ENCODE assay signal across 8 cellular contexts in the genomic region with DNA sequence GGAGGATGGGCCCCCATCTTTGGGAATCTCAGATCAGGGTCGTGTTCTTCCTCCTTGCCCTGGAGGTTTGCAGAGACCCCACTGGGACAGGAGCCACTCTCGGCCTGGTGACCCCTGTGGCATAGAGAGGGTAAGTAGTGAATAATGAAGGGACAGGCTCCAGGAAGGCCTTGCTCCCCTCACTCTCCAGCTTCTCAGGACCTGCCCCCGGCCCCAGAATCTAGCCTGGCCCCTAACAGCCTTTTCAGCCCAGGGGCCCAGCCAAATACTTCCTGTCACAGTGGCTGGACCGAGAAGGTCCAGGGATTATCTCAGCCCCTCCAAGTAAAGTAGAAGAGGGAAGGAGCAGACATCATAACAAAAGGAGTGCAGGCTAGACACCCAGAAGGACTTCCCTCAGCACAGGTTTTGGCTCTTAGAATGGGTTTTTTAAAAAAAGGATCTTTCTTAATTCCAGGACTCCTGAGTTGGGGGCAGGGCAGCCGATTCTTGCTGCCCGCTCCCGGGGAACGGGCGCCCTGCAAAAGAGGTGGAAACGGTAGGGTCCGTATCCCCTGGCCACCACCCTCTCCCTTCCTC. TPM values are rescaled to one million over a fixed set of nuclear protein-coding genes. Genes with fewer than 3 reads are reported as not detected.
DNase-seq lines count a peak whose midpoint lies in the region; ATAC-seq and TF ChIP-seq lines count a peak whose summit lies in the region.

No MANE protein-coding gene starts in this region.

- no peaks in the 10 kb centered on the region for H3K27me3 ChIP-seq in HAP-1 (ENCODE audit: low read depth)
- no peaks in the 10 kb centered on the region for H3K27me3 ChIP-seq in right atrium auricular region
- peaks cover 7% of the 10 kb centered on the region for H3K27me3 ChIP-seq in smooth muscle cell (ENCODE audit: low read depth)

- in situ Hi-C loops in HAP-1 (cut with MboI; ENCODE audit: low sequenced_read_pairs) = loop anchor here (5.0 to 10.0 kb wide), 3 partner anchors 122 to 430 kb away; no protein-coding TSS in a partner anchor

- H3K9me3 ChIP-seq in HAP-1 (no peaks in the 10 kb centered on the region), right atrium auricular region (no peaks in the 10 kb centered on the region), smooth muscle cell (replicated peaks; ENCODE audit: low read depth) (no peaks in the 10 kb centered on the region)

- H3K4me1 Mint-ChIP-seq in activated CD8-positive, alpha-beta T cell treated with anti-CD3 and anti-CD28 coated beads, Interleukin-2, amount 10 ng/mL, durations not matched to agents 7 days and 5 days (ENCODE audit: low read depth) = peaks cover 24% of the 10 kb centered on the region

- no peaks in the 10 kb centered on the region for H3K9me3 Mint-ChIP-seq in activated CD8-positive, alpha-beta T cell treated with anti-CD3 and anti-CD28 coated beads, Interleukin-2, amount 10 ng/mL, durations not matched to agents 7 days and 5 days (ENCODE audit: insufficient read depth)

- CTCF ChIA-PET in activated CD8-positive, alpha-beta T cell treated with anti-CD3 and anti-CD28 coated beads, Interleukin-2, amount 10 ng/mL, durations not matched to agents 7 days and 5 days (lab: Charles Lee) = interaction anchor here (0.7 to 16.6 kb wide), 8 partner anchors 9 to 165 kb away, joined by 3 to 514 read pairs (median 4); partner anchors contain the start of genes SLC35B1 and SPOP

- peak overlapping the region; percentile 38 for H3K4me3 Mint-ChIP-seq in activated CD8-positive, alpha-beta T cell treated with anti-CD3 and anti-CD28 coated beads, Interleukin-2, amount 10 ng/mL, durations not matched to agents 7 days and 5 days

- peaks cover 6% of the 10 kb centered on the region for H3K4me1 ChIP-seq in HAP-1
- peaks cover 0 to 42% of the 10 kb centered on the region in 2 donors for H3K4me1 ChIP-seq in right atrium auricular region
- H3K4me1 ChIP-seq in smooth muscle cell (ENCODE audit: low read depth) = no peaks in the 10 kb centered on the region

- TF ChIP-seq CTCF in right atrium auricular region (IDR thresholded peaks at IDR 0.05) (no peak), smooth muscle cell (IDR thresholded peaks at IDR 0.05; ENCODE audit: borderline replicate concordance, insufficient read depth, poor library complexity, severe bottlenecking) (no peak)

- H3K27ac ChIP-seq in right atrium auricular region = peak overlapping the region; percentile 71 to 85
- no peak overlapping the region for H3K27ac ChIP-seq in smooth muscle cell (ENCODE audit: low read depth)

- H3K36me3 ChIP-seq in HAP-1 (replicated peaks) (no peaks in the 10 kb centered on the region), right atrium auricular region (no peaks in the 10 kb centered on the region), smooth muscle cell (ENCODE audit: low read depth) (no peaks in the 10 kb centered on the region)

- peak overlapping the region; percentile 48 for H3K4me3 ChIP-seq in HAP-1
- H3K4me3 ChIP-seq in right atrium auricular region = peak overlapping the region; percentile 68 to 76
- peak overlapping the region; percentile 63 for H3K4me3 ChIP-seq in smooth muscle cell

- no peak overlapping the region for H3K9ac ChIP-seq in smooth muscle cell (ENCODE audit: low read depth)

- H2AFZ ChIP-seq in smooth muscle cell (ENCODE audit: low read depth) = no peak overlapping the region

- 33% methylated on average over 11 of the region's 11 CpGs for WGBS in smooth muscle cell (ENCODE audit: low lambda C conversion rate)

- peak overlapping the region; percentile 91 for H3K4me2 ChIP-seq in smooth muscle cell

- ATAC-seq in activated CD8-positive, alpha-beta T cell treated with anti-CD3 and anti-CD28 coated beads, Interleukin-2, amount 10 ng/mL, durations not matched to agents 7 days and 5 days = no peak

- H4K20me1 ChIP-seq in smooth muscle cell (ENCODE audit: low read depth) = no peaks in the 10 kb centered on the region

- no peak overlapping the region for H3K27ac Mint-ChIP-seq in activated CD8-positive, alpha-beta T cell treated with anti-CD3 and anti-CD28 coated beads, Interleukin-2, amount 10 ng/mL, durations not matched to agents 7 days and 5 days

- POLR2A ChIA-PET in activated CD8-positive, alpha-beta T cell treated with anti-CD3 and anti-CD28 coated beads, Interleukin-2, amount 10 ng/mL, durations not matched to agents 7 days and 5 days (lab: Charles Lee) = interaction anchor here (0.6 to 1.3 kb wide), 3 partner anchors 112 to 133 kb away, joined by 3 to 4 read pairs (median 4); partner anchors contain the start of gene SLC35B1

- no peaks in the 10 kb centered on the region for H3K79me2 ChIP-seq in smooth muscle cell (ENCODE audit: low read depth)

- H3K36me3 Mint-ChIP-seq in activated CD8-positive, alpha-beta T cell treated with anti-CD3 and anti-CD28 coated beads, Interleukin-2, amount 10 ng/mL, durations not matched to agents 7 days and 5 days (ENCODE audit: low read depth) = no peaks in the 10 kb centered on the region

- H3K27me3 Mint-ChIP-seq in activated CD8-positive, alpha-beta T cell treated with anti-CD3 and anti-CD28 coated beads, Interleukin-2, amount 10 ng/mL, durations not matched to agents 7 days and 5 days (ENCODE audit: low read depth) = peaks cover 55% of the 10 kb centered on the region

- DNase-seq in HAP-1 (ENCODE audit: low spot score in 2 of 2) = no peak
- no peak for DNase-seq in activated CD8-positive, alpha-beta T cell treated with anti-CD3 and anti-CD28 coated beads, Interleukin-2, amount 10 ng/mL, durations not matched to agents 7 days and 5 days
- DNase-seq in right atrium auricular region (ENCODE audit: low spot score) = no peak
- no peak for DNase-seq in smooth muscle cell (lab: John Stamatoyannopoulos, UW; ENCODE audit: unreplicated experiment)
- DNase-seq in C1 segment of cervical spinal cord (lab: John Stamatoyannopoulos, UW) = no peak
- DNase-seq in middle frontal gyrus (ENCODE audit: extremely low spot score, low spot score) = no peak
- DNase-seq in hepatic stellate cell (ENCODE audit: low spot score) = no peak
- DNase-seq in NCI-H187 (lab: John Stamatoyannopoulos, UW) = no peak

- H3F3A ChIP-seq in smooth muscle cell (ENCODE audit: low read depth) = no peaks in the 10 kb centered on the region

RNA-seq across cellular contexts. Expression of gene NXPH3, which starts 0.6 kb away (rescaled TPM):
- not detected for total RNA-seq in activated CD8-positive, alpha-beta T cell treated with anti-CD3 and anti-CD28 coated beads, Interleukin-2, amount 10 ng/mL, durations not matched to agents 7 days and 5 days
- 1 to 10 TPM; 3.4 to 8.8 TPM for total RNA-seq in right atrium auricular region
- 1.8 and 3.6 TPM in 2 replicates for total RNA-seq in smooth muscle cell
- polyA plus RNA-seq in smooth muscle cell = 1.3 and 1.5 TPM in 2 replicates
